In genomic region chr4:76250962-76251361, GRCh38 we compare ENCODE assay signal across 8 cellular contexts. TPM values are rescaled to one million over a fixed set of nuclear protein-coding genes. Genes with fewer than 3 reads are reported as not detected.
DNase-seq lines count a peak whose midpoint lies in the region; ATAC-seq and TF ChIP-seq lines count a peak whose summit lies in the region.

No MANE protein-coding gene starts in this region.

- no peak for TF ChIP-seq POLR2A in prostate gland (IDR thresholded peaks at IDR 0.05)

- H3K4me3 ChIP-seq in H7 (ENCODE audit: insufficient read depth, low read depth, low read length) (peak overlapping the region; percentile 58), prostate gland (peak overlapping the region; percentile 57 to 66)

- ATAC-seq in SK-N-SH treated with all-trans-retinoic acid at 6 μM for 48 hours, result peak; percentile 10; the same call in 2 of the 3 replicates
- ATAC-seq in left ventricle myocardium superior, result peak; percentile 26
- no peak for ATAC-seq in HG03354 (IDR thresholded peaks at IDR 0.05; ENCODE audit: poor library complexity, severe bottlenecking, unreplicated experiment)

- DNase-seq in H7 (peak; percentile 32), left ventricle myocardium superior (no peak), prostate gland (ENCODE audit: low spot score) (no peak), retina (no peak), kidney tubule cell (ENCODE audit: low spot score) (no peak)
- no peak for DNase-seq in activated CD8-positive, alpha-beta memory T cell treated with anti-CD3 and anti-CD28 coated beads, Interleukin-2, amount 50 U/mL, for 4 hours

- H3K4me1 ChIP-seq in prostate gland (replicated peaks), result no peaks in the 10 kb centered on the region

- intact Hi-C loops in left ventricle myocardium superior (cut with micrococcal nuclease) (no loop called here), prostate gland (cut with DNase I) (loop anchor here (2.0 to 10.0 kb wide), 4 partner anchors 39 to 164 kb away; partner anchors contain the start of genes SCARB2 and STBD1)

- 16% methylated on average over 6 of the region's 6 CpGs for WGBS in prostate gland

- H3K27ac ChIP-seq in prostate gland, result peak overlapping the region; percentile 48 to 58

- no peak for TF ChIP-seq CTCF in prostate gland (IDR thresholded peaks at IDR 0.05)

- H3K36me3 ChIP-seq in H7 (replicated peaks; ENCODE audit: control insufficient read depth, insufficient read depth, low read length) (no peaks in the 10 kb centered on the region), prostate gland (no peaks in the 10 kb centered on the region)

- peaks cover 20% of the 10 kb centered on the region for H3K27me3 ChIP-seq in H7 (ENCODE audit: control insufficient read depth, insufficient read depth, low read length)
- H3K27me3 ChIP-seq in prostate gland (replicated peaks; ENCODE audit: insufficient read depth), result no peaks in the 10 kb centered on the region

- H3K9me3 ChIP-seq in prostate gland, result no peaks in the 10 kb centered on the region

TF ChIP-seq in SK-N-SH treated with all-trans-retinoic acid at 6 μM for 48 hours, 23 proteins besides CTCF, POLR2A, EP300 and RAD21:
- TF ChIP-seq TCF4 (CRISPR knock-in tag; IDR thresholded peaks at IDR 0.05; ENCODE audit: borderline replicate concordance) (no peak), ZFP3 (CRISPR knock-in tag; IDR thresholded peaks at IDR 0.05) (no peak), PPARA (CRISPR knock-in tag; IDR thresholded peaks at IDR 0.05; ENCODE audit: borderline replicate concordance) (no peak), CSDC2 (CRISPR knock-in tag; IDR thresholded peaks at IDR 0.05) (no peak), ISL1 (CRISPR knock-in tag; IDR thresholded peaks at IDR 0.05) (no peak), PATZ1 (CRISPR knock-in tag; IDR thresholded peaks at IDR 0.05; ENCODE audit: borderline replicate concordance) (no peak)

RNA-seq across cellular contexts. Expression of gene FAM47E, which starts 0.6 kb away (rescaled TPM):
- total RNA-seq in H7 (2014; rRNA removed; shearing (Covaris generic)), result 0.17 and 1.4 TPM in 2 replicates
- total RNA-seq in left ventricle myocardium superior, result 2.4 TPM
- total RNA-seq in prostate gland, result 10 to 100 TPM; 12.3 to 15.1 TPM

RNA-seq across cellular contexts. Expression of gene SCARB2, which starts 37.3 kb away (rescaled TPM):
- total RNA-seq in H7 (2014; rRNA removed; shearing (Covaris generic)), result 39.4 and 53.0 TPM in 2 replicates
- 91.4 TPM for total RNA-seq in left ventricle myocardium superior
- 100 to 1,000 TPM; 169 to 392 TPM for total RNA-seq in prostate gland

RNA-seq across cellular contexts. Expression of gene STBD1, which starts 55.6 kb away (rescaled TPM):
- 1.6 and 1.7 TPM in 2 replicates for total RNA-seq in H7 (2014; rRNA removed; shearing (Covaris generic))
- total RNA-seq in left ventricle myocardium superior, result 26.9 TPM
- 1 to 10 TPM; 2.4 to 7.1 TPM for total RNA-seq in prostate gland
